ENCODE assay signal across 1 cellular context in genomic region chr5:78008356-78008967, GRCh38.
TF ChIP-seq lines count a peak whose summit lies in the region.

No MANE protein-coding gene starts in this region.

TF ChIP-seq in HEK293, 187 proteins besides CTCF, POLR2A, EP300 and RAD21 (continued from another document):
- TF ChIP-seq AEBP2 (tag by site-specific recombination; IDR thresholded peaks at IDR 0.05; ENCODE audit: borderline replicate concordance): no peak
- TF ChIP-seq ZNF670 (tag by site-specific recombination; IDR thresholded peaks at IDR 0.05; ENCODE audit: low read depth): no peak
- no peak for TF ChIP-seq GLI4 (tag by site-specific recombination; IDR thresholded peaks at IDR 0.05)
- TF ChIP-seq ZNF664 (tag by site-specific recombination; IDR thresholded peaks at IDR 0.05): no peak
- TF ChIP-seq ZNF704 (tag by site-specific recombination; IDR thresholded peaks at IDR 0.05): no peak
- no peak for TF ChIP-seq ZNF221 (tag by site-specific recombination; IDR thresholded peaks at IDR 0.05; ENCODE audit: borderline replicate concordance)
TF ChIP-seq in HEK293: peak in this region for 6.
